Comparison of ENCODE assay signal across 1 cellular context in the genomic region with DNA sequence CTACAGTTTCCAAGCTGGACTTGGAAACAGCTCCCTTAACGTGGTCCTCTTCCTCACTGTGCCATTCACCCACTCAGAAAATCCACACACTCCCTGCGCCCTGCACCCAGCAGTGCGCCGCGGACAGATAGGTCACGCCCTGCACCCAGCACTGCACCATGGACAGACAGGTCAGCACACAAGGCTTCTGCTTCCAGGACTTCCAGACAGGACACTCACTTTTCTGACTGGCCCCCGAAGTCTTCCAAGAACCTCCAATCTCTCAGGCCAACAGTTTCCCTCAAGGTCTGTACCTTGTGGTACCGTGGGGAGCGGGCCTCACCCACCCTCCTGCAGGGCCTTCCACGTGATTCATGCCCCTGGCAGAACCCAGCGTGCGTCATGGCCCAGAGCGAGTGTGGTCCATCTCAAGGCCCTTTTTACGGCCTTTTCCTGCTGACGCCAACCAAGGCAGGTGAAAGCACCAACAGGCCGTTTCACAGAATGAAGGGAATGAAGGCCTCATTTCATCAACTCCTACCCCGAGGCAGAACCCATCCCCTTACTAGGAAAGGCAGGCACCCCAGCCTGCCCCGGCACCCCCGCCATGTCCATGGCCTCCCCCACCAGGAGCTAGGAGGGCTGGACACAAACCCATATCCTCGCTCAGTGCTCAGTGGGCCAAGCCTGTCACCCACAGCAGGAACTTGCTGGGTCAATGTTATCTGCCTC.
TF ChIP-seq lines count a peak whose summit lies in the region.

No MANE protein-coding gene starts in this region.

TF ChIP-seq in SK-N-SH, 30 proteins besides CTCF, POLR2A, EP300 and RAD21 (continued from another document):
- TF ChIP-seq FOXJ3 (CRISPR knock-in tag; IDR thresholded peaks at IDR 0.05), result no peak
- TF ChIP-seq RCOR1 (IDR thresholded peaks at IDR 0.05; ENCODE audit: low read length), result no peak
- TF ChIP-seq GATA2 (CRISPR knock-in tag; IDR thresholded peaks at IDR 0.05), result no peak
- TF ChIP-seq, protein P1, sequence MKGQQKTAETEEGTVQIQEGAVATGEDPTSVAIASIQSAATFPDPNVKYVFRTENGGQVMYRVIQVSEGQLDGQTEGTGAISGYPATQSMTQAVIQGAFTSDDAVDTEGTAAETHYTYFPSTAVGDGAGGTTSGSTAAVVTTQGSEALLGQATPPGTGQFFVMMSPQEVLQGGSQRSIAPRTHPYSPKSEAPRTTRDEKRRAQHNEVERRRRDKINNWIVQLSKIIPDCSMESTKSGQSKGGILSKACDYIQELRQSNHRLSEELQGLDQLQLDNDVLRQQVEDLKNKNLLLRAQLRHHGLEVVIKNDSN (IDR thresholded peaks at IDR 0.05; ENCODE audit: borderline replicate concordance, low read depth), result no peak
